ENCODE assay signal across 13 cellular contexts in the genomic region with DNA sequence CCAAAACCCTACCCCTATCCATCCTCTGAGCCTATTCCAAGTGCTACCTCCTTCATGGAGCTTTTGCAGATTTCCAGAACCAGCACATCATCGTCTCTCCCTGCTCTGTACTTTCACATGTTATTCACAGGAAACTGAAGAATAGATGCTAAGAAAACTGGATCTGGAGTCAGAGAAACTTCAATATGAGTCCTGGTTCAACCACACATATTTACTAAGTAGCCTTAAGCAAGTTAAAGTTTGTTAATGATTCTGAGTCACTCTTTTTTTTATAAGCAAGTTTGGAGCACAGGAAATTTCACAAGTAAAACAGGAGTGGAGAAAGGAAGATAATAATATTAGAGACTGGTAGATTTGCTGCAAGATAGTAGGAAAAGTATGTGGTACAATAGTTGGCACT.
DNase-seq lines count a peak whose midpoint lies in the region; ATAC-seq, FAIRE-seq and TF ChIP-seq lines count a peak whose summit lies in the region.
"Had no signal": no experiment of that assay in that cellular context is flagged by ENCODE, and none has a peak within 500 bp of the region (broad histone marks: within the 10 kb centered on the region; RNA-seq: fewer than 3 reads in every experiment).

No MANE protein-coding gene starts in this region.

- ATAC-seq in A549: no peak

- peak overlapping the region; percentile 12; the same call in 1 of the 2 replicates for H2AFZ ChIP-seq in SK-N-SH (ENCODE audit: low read depth)

- H3K27ac ChIP-seq in A549 (no peak overlapping the region), SK-N-SH (ENCODE audit: low read depth in 2 of 2, low read length in 1 of 2) (no peak overlapping the region)
- H3K27ac ChIP-seq: upper lobe of left lung had no signal

- H3K9me3 ChIP-seq in A549 (no peaks in the 10 kb centered on the region), SK-N-SH (no peaks in the 10 kb centered on the region), HAP-1 (no peaks in the 10 kb centered on the region)
- H3K9me3 ChIP-seq: upper lobe of left lung had no signal

- no peak for TF ChIP-seq POLR2A in A549 (IDR thresholded peaks at IDR 0.05; ENCODE audit: low read length)

- no peaks in the 10 kb centered on the region for H4K20me1 ChIP-seq in SK-N-SH (ENCODE audit: insufficient read depth)

- TF ChIP-seq RAD21 in A549 (conservative IDR thresholded peaks at IDR 0.05 in 1 of 2, IDR thresholded peaks at IDR 0.05 in 1 of 2): no peak
- no peak for TF ChIP-seq RAD21 in SK-N-SH (IDR thresholded peaks at IDR 0.05; ENCODE audit: low read length)

- H3K9ac ChIP-seq in SK-N-SH: no peak overlapping the region

- no peaks in the 10 kb centered on the region for H3K27me3 ChIP-seq in SK-N-SH (ENCODE audit: insufficient read depth)
- H3K27me3 ChIP-seq in HAP-1 (ENCODE audit: low read depth): no peaks in the 10 kb centered on the region
- H3K27me3 ChIP-seq: upper lobe of left lung had no signal

- peak overlapping the region; percentile 39; the same call in 2 of the 3 replicates for H3K4me2 ChIP-seq in A549
- H3K4me2 ChIP-seq in SK-N-SH: no peak overlapping the region

- DNase-seq in A549 (ENCODE audit: low read depth in 1 of 2, low spot score in 1 of 2) (no peak), HCEC 1CT (peak; percentile 12), SK-N-SH (no peak), fibroblast of villous mesenchyme (ENCODE audit: low read depth) (peak; percentile 28), HAP-1 (ENCODE audit: low spot score in 2 of 2) (no peak), NCI-H2171 (lab: John Stamatoyannopoulos, UW) (no peak), HT-29 (ENCODE audit: low spot score) (no peak), NCI-H82 (lab: John Stamatoyannopoulos, UW) (no peak)
- DNase-seq: activated CD4-positive, alpha-beta T cell treated with anti-CD3 and anti-CD28 coated beads for 1 hour; anterior cingulate cortex; left ventricle myocardium superior; upper lobe of left lung had no signal

- no peaks in the 10 kb centered on the region for H3F3A ChIP-seq in SK-N-SH (replicated peaks; ENCODE audit: insufficient read depth)

- H3K79me2 ChIP-seq in SK-N-SH (ENCODE audit: insufficient read depth): no peaks in the 10 kb centered on the region; the same call in 1 of the 2 replicates

- TF ChIP-seq EP300 in A549 (IDR thresholded peaks at IDR 0.05): no peak
- no peak for TF ChIP-seq EP300 in SK-N-SH (IDR thresholded peaks at IDR 0.05; ENCODE audit: borderline replicate concordance in 1 of 2, low read depth in 1 of 2, low read length in 1 of 2)

- POLR2A ChIA-PET in A549 (lab: Yijun Ruan, JAX): no interaction called here
- POLR2A ChIA-PET in SK-N-SH (lab: Yijun Ruan, JAX): no interaction called here

- no peaks in the 10 kb centered on the region for H3K9me2 ChIP-seq in SK-N-SH

- H3K4me3 ChIP-seq in A549: no peak overlapping the region
- no peak overlapping the region for H3K4me3 ChIP-seq in SK-N-SH (ENCODE audit: low read depth in 2 of 2, low read length in 1 of 2)
- H3K4me3 ChIP-seq in fibroblast of villous mesenchyme (ENCODE audit: low read depth, low read length): no peak overlapping the region
- H3K4me3 ChIP-seq in HAP-1: no peak overlapping the region
- H3K4me3 ChIP-seq: upper lobe of left lung had no signal

- WGBS in A549 (ENCODE audit: missing lambda C conversion rate): 70% methylated on average over 1 of the region's 1 CpG
- WGBS in SK-N-SH (ENCODE audit: low lambda C conversion rate): 64% methylated on average over 1 of the region's 1 CpG

- TF ChIP-seq CTCF in A549 (IDR thresholded peaks at IDR 0.05) (no peak), SK-N-SH (IDR thresholded peaks at IDR 0.05) (no peak), fibroblast of villous mesenchyme (IDR thresholded peaks at IDR 0.05; ENCODE audit: insufficient read depth, low read depth, low read length) (no peak)

- in situ Hi-C loops in HAP-1 (cut with MboI; ENCODE audit: low sequenced_read_pairs): no loop called here

- FAIRE-seq in A549 (lab: Jason Lieb, UNC): no peak
- FAIRE-seq: A204.1 had no signal

- H3K4me1 ChIP-seq in A549 (0 out of 3 replicates have a peak, but pooled peaks cover 8% of the 10 kb centered on the region), SK-N-SH (ENCODE audit: control insufficient read depth in 1 of 2, insufficient read depth in 2 of 2, low read depth in 1 of 2, low read length in 1 of 2) (peaks cover 0 to 5% of the 10 kb centered on the region in 2 experiments; a peak in 3 of 4 replicates), HAP-1 (peaks cover 17% of the 10 kb centered on the region)
- H3K4me1 ChIP-seq: upper lobe of left lung had no signal

- CTCF ChIA-PET in A549 (lab: Yijun Ruan, JAX): interaction anchor here (1.4 kb wide), 1 partner anchor 173 kb away, joined by 3 read pairs; no protein-coding TSS in a partner anchor
- CTCF ChIA-PET in SK-N-SH (lab: Yijun Ruan, JAX): no interaction called here

- H3K36me3 ChIP-seq in SK-N-SH (replicated peaks in 1 of 2; ENCODE audit: control insufficient read depth in 1 of 2, insufficient read depth in 2 of 2, low read length in 1 of 2) (peaks cover 0 to 7% of the 10 kb centered on the region in 2 experiments), HAP-1 (replicated peaks) (no peaks in the 10 kb centered on the region)

TF ChIP-seq in A549, 52 proteins besides CTCF, POLR2A, EP300 and RAD21:
- TF ChIP-seq POLR2AphosphoS2 (conservative IDR thresholded peaks at IDR 0.05; ENCODE audit: low read length) (no peak), HEYL (CRISPR knock-in tag; IDR thresholded peaks at IDR 0.05) (no peak), CHD2 (IDR thresholded peaks at IDR 0.05; ENCODE audit: low read length, partially characterized antibody) (no peak), NR3C1 (IDR thresholded peaks at IDR 0.05) (no peak), RFX5 (IDR thresholded peaks at IDR 0.05) (no peak), FOSB (CRISPR knock-in tag; IDR thresholded peaks at IDR 0.05) (no peak), CHD4 (IDR thresholded peaks at IDR 0.05; ENCODE audit: borderline replicate concordance) (no peak), RNF2 (IDR thresholded peaks at IDR 0.05; ENCODE audit: borderline replicate concordance, low read depth) (no peak), KDM5A (IDR thresholded peaks at IDR 0.05) (no peak)
- TF ChIP-seq, protein P1, sequence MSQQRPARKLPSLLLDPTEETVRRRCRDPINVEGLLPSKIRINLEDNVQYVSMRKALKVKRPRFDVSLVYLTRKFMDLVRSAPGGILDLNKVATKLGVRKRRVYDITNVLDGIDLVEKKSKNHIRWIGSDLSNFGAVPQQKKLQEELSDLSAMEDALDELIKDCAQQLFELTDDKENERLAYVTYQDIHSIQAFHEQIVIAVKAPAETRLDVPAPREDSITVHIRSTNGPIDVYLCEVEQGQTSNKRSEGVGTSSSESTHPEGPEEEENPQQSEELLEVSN (IDR thresholded peaks at IDR 0.05; ENCODE audit: borderline replicate concordance, low read depth): no peak
- TF ChIP-seq, protein P2, sequence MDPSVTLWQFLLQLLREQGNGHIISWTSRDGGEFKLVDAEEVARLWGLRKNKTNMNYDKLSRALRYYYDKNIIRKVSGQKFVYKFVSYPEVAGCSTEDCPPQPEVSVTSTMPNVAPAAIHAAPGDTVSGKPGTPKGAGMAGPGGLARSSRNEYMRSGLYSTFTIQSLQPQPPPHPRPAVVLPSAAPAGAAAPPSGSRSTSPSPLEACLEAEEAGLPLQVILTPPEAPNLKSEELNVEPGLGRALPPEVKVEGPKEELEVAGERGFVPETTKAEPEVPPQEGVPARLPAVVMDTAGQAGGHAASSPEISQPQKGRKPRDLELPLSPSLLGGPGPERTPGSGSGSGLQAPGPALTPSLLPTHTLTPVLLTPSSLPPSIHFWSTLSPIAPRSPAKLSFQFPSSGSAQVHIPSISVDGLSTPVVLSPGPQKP (IDR thresholded peaks at IDR 0.05; ENCODE audit: low read depth, low read length): no peak

TF ChIP-seq in SK-N-SH, 30 proteins besides CTCF, POLR2A, EP300 and RAD21:
- TF ChIP-seq TEAD4 (IDR thresholded peaks at IDR 0.05; ENCODE audit: borderline replicate concordance, insufficient read depth): no peak

Comparison
In these comparisons a context has a peak if more than half of its experiments do, and no peak if none do; other contexts are left out.
1. DNase-seq: peak in HCEC 1CT (single experiment) and fibroblast of villous mesenchyme (single experiment); none in A549 (0 of 2), SK-N-SH (single experiment), HAP-1 (0 of 2), NCI-H2171 (single experiment), HT-29 (single experiment) and NCI-H82 (single experiment).